Comparison of ENCODE assay signal across 8 cellular contexts in genomic region chr1:16167331-16168143, GRCh38.
DNase-seq lines count a peak whose midpoint lies in the region; ATAC-seq lines count a peak whose summit lies in the region.

No MANE protein-coding gene starts in this region.

- peak; percentile 25 for DNase-seq in NCI-H510A treated with DMSO at 0.1 percent for 48 hours (lab: John Stamatoyannopoulos, UW)
- DNase-seq in NCI-H510A (lab: John Stamatoyannopoulos, UW), result no peak
- DNase-seq in SK-N-MC (ENCODE audit: low read depth, low spot score), result peak; percentile 32
- peak; percentile 20 for DNase-seq in activated naive CD8-positive, alpha-beta T cell treated with anti-CD3 and anti-CD28 coated beads, Interleukin-2, amount 50 U/mL, for 16 hours (ENCODE audit: low read depth, low spot score)
- peak; percentile 67 to 71 for DNase-seq in stimulated activated CD4-positive, alpha-beta T cell treated with anti-CD3 and anti-CD28 coated beads, Interleukin-2, amount 100 ng/mL, for 24 hours
- DNase-seq in midbrain (lab: John Stamatoyannopoulos, UW), result no peak

- H3K9me3 ChIP-seq in SK-N-MC (ENCODE audit: low read depth, low read length) (no peaks in the 10 kb centered on the region), iPS-18a (ENCODE audit: control insufficient read depth, low read depth, low read length) (no peaks in the 10 kb centered on the region)

- H3K4me3 ChIP-seq in SK-N-MC (peak overlapping the region; percentile 75), iPS-18a (ENCODE audit: low read length) (peak overlapping the region; percentile 59)

- peaks cover 28% of the 10 kb centered on the region for H3K4me1 ChIP-seq in iPS-18a (ENCODE audit: control insufficient read depth, low read depth, low read length)

- H3K27ac ChIP-seq in SK-N-MC, result peak overlapping the region; percentile 85; the same call in 1 of the 2 replicates
- H3K27ac ChIP-seq in iPS-18a (ENCODE audit: low read length), result no peak overlapping the region

- H3K9ac ChIP-seq in SK-N-MC (ENCODE audit: insufficient read length), result peak overlapping the region; percentile 56
- H3K9ac ChIP-seq in iPS-18a (ENCODE audit: low read length), result peak overlapping the region; percentile 77

- no peak for ATAC-seq in GM19324 (IDR thresholded peaks at IDR 0.05; ENCODE audit: low FRiP score, unreplicated experiment)

- no peaks in the 10 kb centered on the region for H3K27me3 ChIP-seq in iPS-18a (ENCODE audit: control insufficient read depth, insufficient read depth, low read length)

- H3K36me3 ChIP-seq in SK-N-MC (ENCODE audit: insufficient read depth, low read length), result no peaks in the 10 kb centered on the region
- no peaks in the 10 kb centered on the region for H3K36me3 ChIP-seq in iPS-18a (ENCODE audit: control insufficient read depth, low read depth, low read length)

Comparison
In these comparisons a context has a peak if more than half of its experiments do, and no peak if none do; other contexts are left out.
1. DNase-seq: peak in NCI-H510A treated with DMSO at 0.1 percent for 48 hours (single experiment), SK-N-MC (single experiment), activated naive CD8-positive, alpha-beta T cell treated with anti-CD3 and anti-CD28 coated beads, Interleukin-2, amount 50 U/mL, for 16 hours (single experiment) and stimulated activated CD4-positive, alpha-beta T cell treated with anti-CD3 and anti-CD28 coated beads, Interleukin-2, amount 100 ng/mL, for 24 hours (2 of 2); none in NCI-H510A (single experiment) and midbrain (single experiment).